8 cellular contexts compared by ENCODE assay signal in genomic region chr16:64089697-64090096, GRCh38.
DNase-seq lines count a peak whose midpoint lies in the region; ATAC-seq and TF ChIP-seq lines count a peak whose summit lies in the region.

No MANE protein-coding gene starts in this region.

- no peaks in the 10 kb centered on the region for H3K27me3 Mint-ChIP-seq in osteocyte (ENCODE audit: unreplicated experiment)

- H3K9me3 Mint-ChIP-seq in osteocyte (ENCODE audit: unreplicated experiment), result no peaks in the 10 kb centered on the region

- H3K4me3 ChIP-seq in epithelial cell of proximal tubule (ENCODE audit: low read depth, low read length), result no peak overlapping the region

- H3K27ac Mint-ChIP-seq in osteocyte (ENCODE audit: unreplicated experiment), result no peak overlapping the region

- no peaks in the 10 kb centered on the region for H3K36me3 Mint-ChIP-seq in osteocyte (ENCODE audit: unreplicated experiment)

- H3K4me3 Mint-ChIP-seq in osteocyte (ENCODE audit: unreplicated experiment), result no peak overlapping the region

- DNase-seq in ELR (ENCODE audit: low read depth) (peak; percentile 30), NCI-H524 (lab: John Stamatoyannopoulos, UW) (peak; percentile 69 to 91), epithelial cell of proximal tubule (ENCODE audit: low read depth) (no peak), osteocyte (ENCODE audit: extremely low spot score, unreplicated experiment) (no peak), LoVo (ENCODE audit: low spot score) (no peak), T-helper 2 cell (no peak), epidermal melanocyte (ENCODE audit: insufficient read length, low spot score) (no peak)

- peaks cover 4% of the 10 kb centered on the region for H3K4me1 Mint-ChIP-seq in osteocyte (ENCODE audit: unreplicated experiment)

- TF ChIP-seq CTCF in epithelial cell of proximal tubule (conservative IDR thresholded peaks at IDR 0.05; ENCODE audit: low read depth, low read length) (peak; percentile 80), osteocyte (IDR thresholded peaks at IDR 0.05) (peak; percentile 66)

- ATAC-seq in GM19328 (IDR thresholded peaks at IDR 0.05; ENCODE audit: unreplicated experiment), result no peak

Comparison
In these comparisons a context has a peak if more than half of its experiments do, and no peak if none do; other contexts are left out.
1. DNase-seq: peak in ELR (single experiment) and NCI-H524 (2 of 2); none in epithelial cell of proximal tubule (single experiment), osteocyte (single experiment), LoVo (single experiment), T-helper 2 cell (0 of 5) and epidermal melanocyte (single experiment).